ENCODE assay signal across 18 cellular contexts in the genomic region with DNA sequence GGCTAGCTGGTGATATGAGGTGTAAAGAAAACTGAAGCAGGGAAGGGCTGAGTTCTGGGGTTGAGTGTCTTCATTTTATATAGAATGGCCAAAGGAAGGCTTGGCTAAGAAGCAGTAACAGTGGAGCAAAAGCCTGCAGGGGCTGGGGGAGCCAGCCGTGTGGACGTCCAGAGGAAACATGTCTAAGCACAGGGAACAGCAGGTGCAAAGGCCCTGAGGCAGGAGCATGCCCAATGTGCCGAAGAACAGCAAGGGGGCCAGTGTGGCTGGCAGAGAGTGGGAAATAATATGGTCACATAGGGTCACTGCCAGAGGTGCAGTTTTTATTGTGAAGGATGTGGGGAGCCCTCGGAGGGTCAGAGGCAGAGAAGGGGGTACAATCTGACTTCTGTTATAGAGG.
"Had no signal": no experiment of that assay in that cellular context is flagged by ENCODE, and none has a peak within 500 bp of the region (broad histone marks: within the 10 kb centered on the region; RNA-seq: fewer than 3 reads in every experiment).

No MANE protein-coding gene starts in this region.

- H3K9me3 ChIP-seq: SK-N-SH had no signal

- H3K9ac ChIP-seq: KMS-11, SK-N-SH had no signal

- H3K27ac ChIP-seq: KMS-11 had no signal

- DNase-seq: IMR-90, Kasumi-1, NCI-H1092 treated with DMSO at 0.1 percent for 48 hours, NCI-H1417, NCI-H1436 treated with DMSO at 0.1 percent for 48 hours, NCI-H1694, NCI-H187 treated with DMSO at 0.1 percent for 48 hours, NCI-H2029 treated with DMSO at 0.1 percent for 48 hours, NCI-H2171 treated with DMSO at 0.1 percent for 48 hours, NCI-H2227 treated with DMSO at 0.1 percent for 48 hours, NCI-H524, NCI-H526 treated with DMSO at 0.1 percent for 48 hours, NCI-H748 treated with DMSO at 0.1 percent for 48 hours, RPMI8226, SHP77, SK-N-SH, SW 1271 had no signal
